ENCODE assay signal across 10 cellular contexts in genomic region chr17:45313927-45314760, GRCh38. TPM values are rescaled to one million over a fixed set of nuclear protein-coding genes. Genes with fewer than 3 reads are reported as not detected.
DNase-seq lines count a peak whose midpoint lies in the region; ATAC-seq and TF ChIP-seq lines count a peak whose summit lies in the region.
"Had no signal": no experiment of that assay in that cellular context is flagged by ENCODE, and none has a peak within 500 bp of the region (broad histone marks: within the 10 kb centered on the region; RNA-seq: fewer than 3 reads in every experiment).

No MANE protein-coding gene starts in this region.

- no peak overlapping the region for H2BK12ac ChIP-seq in trophoblast cell (ENCODE audit: low read length)

- intact Hi-C loops in OCI-LY7 (cut with micrococcal nuclease; ENCODE audit: unreplicated experiment): no loop called here

- H3K36me3 ChIP-seq in CD8-positive, alpha-beta memory T cell (ENCODE audit: insufficient read depth, low read length): no peaks in the 10 kb centered on the region
- H3K36me3 ChIP-seq in OCI-LY7 (ENCODE audit: insufficient read depth, low read length) (peaks cover 26% of the 10 kb centered on the region), endocrine pancreas (ENCODE audit: control insufficient read depth, insufficient read depth, low read length) (no peaks in the 10 kb centered on the region), trophoblast cell (ENCODE audit: control insufficient read depth in 1 of 2, insufficient read depth in 2 of 2, low read length in 2 of 2) (no peaks in the 10 kb centered on the region)

- H3K4ac ChIP-seq in trophoblast cell (ENCODE audit: low read depth, low read length): peak overlapping the region; percentile 17

- no peak overlapping the region for H3K14ac ChIP-seq in trophoblast cell (ENCODE audit: low read length)

- no peak for DNase-seq in CD8-positive, alpha-beta memory T cell
- DNase-seq in OCI-LY7 (ENCODE audit: low spot score) (peak; percentile 53), trophoblast cell (no peak), GM10248 (ENCODE audit: extremely low spot score) (no peak), coronary artery (ENCODE audit: low spot score) (no peak), glomerular visceral epithelial cell (ENCODE audit: extremely low spot score) (no peak)

- CTCF ChIA-PET in CD8-positive, alpha-beta memory T cell (lab: Charles Lee): interaction anchor here (0.6 to 5.5 kb wide), 5 partner anchors 30 to 96 kb away, joined by 3 to 42 read pairs (median 5); no protein-coding TSS in a partner anchor
- CTCF ChIA-PET in OCI-LY7 (lab: Charles Lee; ENCODE audit: unreplicated experiment): interaction anchor here (0.9 kb wide), 1 partner anchor 36 kb away, joined by 3 read pairs; no protein-coding TSS in a partner anchor
- CTCF ChIA-PET in GM10248 (lab: Yijun Ruan, JAX): interaction anchor here (0.7 to 6.1 kb wide), 8 partner anchors 8 to 179 kb away, joined by 3 to 33 read pairs (median 4); partner anchors contain the start of gene ACBD4

- ATAC-seq in GM19328 (IDR thresholded peaks at IDR 0.05; ENCODE audit: unreplicated experiment): no peak

- H2AFZ ChIP-seq in OCI-LY7 (ENCODE audit: low read length) (peak overlapping the region; percentile 0; the same call in 1 of the 2 replicates), trophoblast cell (ENCODE audit: insufficient read depth, low read length, poor library complexity) (no peak overlapping the region)

- WGBS in trophoblast cell (ENCODE audit: extremely low coverage, insufficient coverage, insufficient read length): no CpG with 5 or more reads among the region's 7 CpGs

- POLR2A ChIA-PET in CD8-positive, alpha-beta memory T cell (lab: Charles Lee): interaction anchor here (0.6 to 1.0 kb wide), 5 partner anchors 12 to 93 kb away, joined by 3 to 4 read pairs (median 3); partner anchors contain the start of gene FMNL1
- POLR2A ChIA-PET in OCI-LY7 (lab: Charles Lee): interaction anchor here (0.7 to 1.6 kb wide), 3 partner anchors 12 to 88 kb away, joined by 3 to 4 read pairs (median 4); no protein-coding TSS in a partner anchor
- POLR2A ChIA-PET in GM10248 (lab: Yijun Ruan, JAX): interaction anchor here (0.6 to 0.7 kb wide), 2 partner anchors 36 to 164 kb away, joined by 3 read pairs; no protein-coding TSS in a partner anchor

- H3K27ac Mint-ChIP-seq in CD8-positive, alpha-beta memory T cell: peak overlapping the region; percentile 87 to 99 (median 94)

- H4K8ac ChIP-seq in trophoblast cell (ENCODE audit: low read depth, low read length): no peak overlapping the region

- no peaks in the 10 kb centered on the region for H3K9me2 ChIP-seq in OCI-LY7 (ENCODE audit: insufficient read depth, low read length)

- H3K23ac ChIP-seq in trophoblast cell (ENCODE audit: low read length): no peak overlapping the region

- peaks cover 73 to 87% (median 81%) of the 10 kb centered on the region in 3 donors for H3K4me1 Mint-ChIP-seq in CD8-positive, alpha-beta memory T cell

- H3K9me3 ChIP-seq in CD8-positive, alpha-beta memory T cell (ENCODE audit: low read length): no peaks in the 10 kb centered on the region
- H3K9me3 ChIP-seq in OCI-LY7 (ENCODE audit: low read length) (no peaks in the 10 kb centered on the region), endocrine pancreas (ENCODE audit: control insufficient read depth, low read length) (no peaks in the 10 kb centered on the region), trophoblast cell (ENCODE audit: insufficient read depth, low read depth, low read length) (peaks cover 1% of the 10 kb centered on the region)

- no peak overlapping the region for H2BK120ac ChIP-seq in trophoblast cell (ENCODE audit: insufficient read depth, low read length, poor library complexity)

- no TSS peak for BruUV-seq in OCI-LY7 (replicated peaks; lab: Mats Ljungman, UMichigan)

- no peaks in the 10 kb centered on the region for H3K27me3 ChIP-seq in CD8-positive, alpha-beta memory T cell (ENCODE audit: insufficient read depth, low read length, poor library complexity, severe bottlenecking)
- H3K27me3 ChIP-seq in endocrine pancreas (ENCODE audit: control insufficient read depth, insufficient read depth, low read length) (no peaks in the 10 kb centered on the region), trophoblast cell (ENCODE audit: insufficient read depth, low read length) (no peaks in the 10 kb centered on the region)

- H2AK5ac ChIP-seq in trophoblast cell (ENCODE audit: low read length): no peak overlapping the region

- H3K9me3 Mint-ChIP-seq in CD8-positive, alpha-beta memory T cell: no peaks in the 10 kb centered on the region

- H3K36me3 Mint-ChIP-seq in CD8-positive, alpha-beta memory T cell: peaks cover 0 to 37% (median 2%) of the 10 kb centered on the region in 3 donors

- H3K9ac ChIP-seq in endocrine pancreas (ENCODE audit: control insufficient read depth, insufficient read depth, low read length) (no peak overlapping the region), trophoblast cell (ENCODE audit: low read length) (no peak overlapping the region)

- H3K79me1 ChIP-seq in trophoblast cell (ENCODE audit: low read length): peaks cover 10% of the 10 kb centered on the region

- H3K4me2 ChIP-seq in OCI-LY7 (ENCODE audit: low read length) (peak overlapping the region; percentile 95), trophoblast cell (ENCODE audit: low read length) (no peak overlapping the region)

- H3K4me1 ChIP-seq in CD8-positive, alpha-beta memory T cell (ENCODE audit: insufficient read depth, low read length): peaks cover 83% of the 10 kb centered on the region
- H3K4me1 ChIP-seq in OCI-LY7 (ENCODE audit: insufficient read depth, low read length, poor library complexity, severe bottlenecking) (peaks cover 62% of the 10 kb centered on the region), endocrine pancreas (ENCODE audit: control insufficient read depth, insufficient read depth, low read length) (peaks cover 15% of the 10 kb centered on the region), trophoblast cell (ENCODE audit: control insufficient read depth in 1 of 2, insufficient read depth in 2 of 2, low read length in 2 of 2) (peaks cover 17 to 25% of the 10 kb centered on the region in 2 experiments)

- no peak overlapping the region for H3K18ac ChIP-seq in trophoblast cell (ENCODE audit: low read length)

- peak overlapping the region; percentile 81 for H3K4me3 ChIP-seq in CD8-positive, alpha-beta memory T cell (ENCODE audit: low read length)
- H3K4me3 ChIP-seq in OCI-LY7 (ENCODE audit: low read depth, low read length, poor library complexity, severe bottlenecking): peak overlapping the region; percentile 84
- H3K4me3 ChIP-seq in endocrine pancreas (ENCODE audit: control insufficient read depth, insufficient read depth, low read length): peak overlapping the region; percentile 75
- H3K4me3 ChIP-seq in trophoblast cell (ENCODE audit: low read depth, low read length): no peak overlapping the region
- no peak overlapping the region for H3K4me3 ChIP-seq in coronary artery

- peaks cover 5% of the 10 kb centered on the region; the same call in 1 of the 2 replicates for H4K20me1 ChIP-seq in OCI-LY7 (ENCODE audit: insufficient read depth, low read length)

- no peak overlapping the region for H4K12ac ChIP-seq in trophoblast cell (ENCODE audit: low read depth, low read length)

- H3K27ac ChIP-seq in CD8-positive, alpha-beta memory T cell (ENCODE audit: low read depth, low read length): peak overlapping the region; percentile 34
- H3K27ac ChIP-seq in OCI-LY7 (ENCODE audit: low read depth, low read length, poor library complexity, severe bottlenecking) (peak overlapping the region; percentile 87), trophoblast cell (ENCODE audit: low read depth, low read length) (no peak overlapping the region), coronary artery (peak overlapping the region in 1 of 2 donors; percentile 78)

- peak overlapping the region; percentile 88 to 93 (median 90) for H3K4me3 Mint-ChIP-seq in CD8-positive, alpha-beta memory T cell

- no peak overlapping the region for H2BK5ac ChIP-seq in trophoblast cell (ENCODE audit: low read depth, low read length, poor library complexity)

- peaks cover 0 to 3% of the 10 kb centered on the region in 2 donors for H3K27me3 Mint-ChIP-seq in CD8-positive, alpha-beta memory T cell

- no peak for TF ChIP-seq CTCF in OCI-LY7 (conservative IDR thresholded peaks at IDR 0.05; ENCODE audit: low read length)
- TF ChIP-seq CTCF in GM10248 (IDR thresholded peaks at IDR 0.05; ENCODE audit: control extremely low read depth, extremely low read depth, low read depth, missing control alignments): no peak
- no peak for TF ChIP-seq CTCF in coronary artery (IDR thresholded peaks at IDR 0.05)

- H3K79me2 ChIP-seq in OCI-LY7 (ENCODE audit: insufficient read depth, low read depth, low read length) (peaks cover 69% of the 10 kb centered on the region), trophoblast cell (ENCODE audit: control insufficient read depth, insufficient read depth, low read length, poor library complexity) (peaks cover 8% of the 10 kb centered on the region)

- H4K91ac ChIP-seq in trophoblast cell (ENCODE audit: low read depth, low read length): no peak overlapping the region

RNA-seq across cellular contexts. Expression of gene MAP3K14, which starts 2.7 kb away (rescaled TPM):
- total RNA-seq in CD8-positive, alpha-beta memory T cell: 10 to 100 TPM; 60.2 to 62.4 TPM
- 9.0 TPM for polyA plus RNA-seq in CD8-positive, alpha-beta memory T cell
- total RNA-seq in OCI-LY7 (2014; rRNA removed; shearing (Covaris generic)): 7.1 and 12.3 TPM in 2 replicates
- 21.2 and 22.8 TPM in 2 replicates for total RNA-seq in OCI-LY7 (2022)
- polyA plus RNA-seq in trophoblast cell (2013): 1.1 and 1.3 TPM in 2 replicates

RNA-seq across cellular contexts. Expression of gene SPATA32, which starts 52.2 kb away (rescaled TPM):
- total RNA-seq in CD8-positive, alpha-beta memory T cell: under 1 TPM in 1 of 2 experiments, not detected in 1; 0.15 TPM
- polyA plus RNA-seq in CD8-positive, alpha-beta memory T cell: 0.33 TPM
- total RNA-seq in OCI-LY7 (2014; rRNA removed; shearing (Covaris generic)): 0.41 TPM in 1 of 2 replicates, not detected in the other
- total RNA-seq in OCI-LY7 (2022): 0.18 TPM in 1 of 2 replicates, not detected in the other
- not detected in 2 replicates for polyA plus RNA-seq in trophoblast cell (2013)
- total RNA-seq: cerebellum, posterior vena cava had no signal

Comparison
In these comparisons a context has a peak if more than half of its experiments do, and no peak if none do; other contexts are left out.
1. H3K4me3 ChIP-seq: peak in CD8-positive, alpha-beta memory T cell (single experiment), OCI-LY7 (single experiment) and endocrine pancreas (single experiment); none in trophoblast cell (single experiment) and coronary artery (single experiment).